In the genomic region with DNA sequence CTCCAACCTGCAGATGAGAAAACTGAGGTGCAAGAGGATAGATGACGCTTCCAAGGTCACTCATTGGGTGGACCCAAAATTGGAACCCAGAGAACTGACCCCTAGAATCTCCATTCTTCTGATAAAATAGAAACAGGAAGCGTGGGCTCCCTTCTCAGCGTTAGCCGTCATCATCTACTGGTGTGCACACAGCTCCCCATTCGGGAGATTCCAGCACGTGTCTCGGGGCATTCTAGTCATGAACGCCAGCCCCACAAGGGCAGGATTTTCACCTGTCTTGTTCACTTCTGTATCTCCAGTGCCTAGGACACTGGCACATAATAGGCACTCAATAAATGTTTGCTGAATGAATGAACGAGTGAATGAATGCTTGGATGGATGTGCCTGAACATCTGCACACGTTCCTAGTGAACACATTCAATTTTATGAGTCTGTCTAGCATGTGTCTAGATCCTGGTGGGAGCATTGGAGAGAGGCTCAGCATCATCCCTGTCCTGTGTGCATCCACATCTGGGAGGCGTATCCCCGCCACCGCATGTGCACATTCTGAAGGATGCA, we compare ENCODE assay signal across 1 cellular context.
A peak's percentile ranks its signal among the peaks of the same experiment; 100 is the strongest.
TF ChIP-seq lines count a peak whose summit lies in the region.

No MANE protein-coding gene starts in this region.

TF ChIP-seq in GM12878, 131 proteins besides CTCF, POLR2A, EP300 and RAD21:
- TF ChIP-seq RBBP5 (conservative IDR thresholded peaks at IDR 0.05) (no peak), BHLHE40 (IDR thresholded peaks at IDR 0.05; ENCODE audit: borderline replicate concordance in 1 of 2, low read depth in 2 of 2, low read length in 1 of 2) (peak; percentile 49 to 68; a peak in 3 of 4 replicates), YY1 (IDR thresholded peaks at IDR 0.05; ENCODE audit: low read depth, low read length) (no peak), ZNF24 (IDR thresholded peaks at IDR 0.05) (peak; percentile 59), SPI1 (IDR thresholded peaks at IDR 0.05; ENCODE audit: borderline replicate concordance, insufficient read depth, low read depth, low read length) (peak; percentile 31; the same call in 1 of the 2 replicates)
- TF ChIP-seq, protein P1, sequence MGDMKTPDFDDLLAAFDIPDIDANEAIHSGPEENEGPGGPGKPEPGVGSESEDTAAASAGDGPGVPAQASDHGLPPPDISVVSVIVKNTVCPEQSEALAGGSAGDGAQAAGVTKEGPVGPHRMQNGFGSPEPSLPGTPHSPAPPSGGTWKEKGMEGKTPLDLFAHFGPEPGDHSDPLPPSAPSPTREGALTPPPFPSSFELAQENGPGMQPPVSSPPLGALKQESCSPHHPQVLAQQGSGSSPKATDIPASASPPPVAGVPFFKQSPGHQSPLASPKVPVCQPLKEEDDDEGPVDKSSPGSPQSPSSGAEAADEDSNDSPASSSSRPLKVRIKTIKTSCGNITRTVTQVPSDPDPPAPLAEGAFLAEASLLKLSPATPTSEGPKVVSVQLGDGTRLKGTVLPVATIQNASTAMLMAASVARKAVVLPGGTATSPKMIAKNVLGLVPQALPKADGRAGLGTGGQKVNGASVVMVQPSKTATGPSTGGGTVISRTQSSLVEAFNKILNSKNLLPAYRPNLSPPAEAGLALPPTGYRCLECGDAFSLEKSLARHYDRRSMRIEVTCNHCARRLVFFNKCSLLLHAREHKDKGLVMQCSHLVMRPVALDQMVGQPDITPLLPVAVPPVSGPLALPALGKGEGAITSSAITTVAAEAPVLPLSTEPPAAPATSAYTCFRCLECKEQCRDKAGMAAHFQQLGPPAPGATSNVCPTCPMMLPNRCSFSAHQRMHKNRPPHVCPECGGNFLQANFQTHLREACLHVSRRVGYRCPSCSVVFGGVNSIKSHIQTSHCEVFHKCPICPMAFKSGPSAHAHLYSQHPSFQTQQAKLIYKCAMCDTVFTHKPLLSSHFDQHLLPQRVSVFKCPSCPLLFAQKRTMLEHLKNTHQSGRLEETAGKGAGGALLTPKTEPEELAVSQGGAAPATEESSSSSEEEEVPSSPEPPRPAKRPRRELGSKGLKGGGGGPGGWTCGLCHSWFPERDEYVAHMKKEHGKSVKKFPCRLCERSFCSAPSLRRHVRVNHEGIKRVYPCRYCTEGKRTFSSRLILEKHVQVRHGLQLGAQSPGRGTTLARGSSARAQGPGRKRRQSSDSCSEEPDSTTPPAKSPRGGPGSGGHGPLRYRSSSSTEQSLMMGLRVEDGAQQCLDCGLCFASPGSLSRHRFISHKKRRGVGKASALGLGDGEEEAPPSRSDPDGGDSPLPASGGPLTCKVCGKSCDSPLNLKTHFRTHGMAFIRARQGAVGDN (IDR thresholded peaks at IDR 0.05) = 0 out of 2 replicates have a peak, but pooled peaks have one; percentile 41
TF ChIP-seq in GM12878: peak in this region for 4.
